ENCODE assay signal across 25 cellular contexts in genomic region chr1:201304126-201304525, GRCh38. TPM values are rescaled to one million over a fixed set of nuclear protein-coding genes. Genes with fewer than 3 reads are reported as not detected.
A peak's percentile ranks its signal among the peaks of the same experiment; 100 is the strongest.
DNase-seq lines count a peak whose midpoint lies in the region; ATAC-seq and TF ChIP-seq lines count a peak whose summit lies in the region.
"Had no signal": no experiment of that assay in that cellular context is flagged by ENCODE, and none has a peak within 500 bp of the region (broad histone marks: within the 10 kb centered on the region; RNA-seq: fewer than 3 reads in every experiment).

No MANE protein-coding gene starts in this region.

- CTCF ChIA-PET in A673 (lab: Charles Lee) (interaction anchor here (0.6 kb wide), 1 partner anchor 38 kb away, joined by 7 read pairs; no protein-coding TSS in a partner anchor), RWPE1 (lab: Yijun Ruan, JAX) (interaction anchor here (1.1 kb wide), 1 partner anchor 11 kb away, joined by 3 read pairs; no protein-coding TSS in a partner anchor)

- H3K4me1 ChIP-seq in A673 (ENCODE audit: insufficient read depth, low read length, poor library complexity, severe bottlenecking) = peaks cover 94% of the 10 kb centered on the region
- H3K4me1 ChIP-seq in esophagus squamous epithelium = peaks cover 34 to 100% (median 88%) of the 10 kb centered on the region in 3 donors
- H3K4me1 ChIP-seq in smooth muscle cell (ENCODE audit: low read depth) = peaks cover 17% of the 10 kb centered on the region
- peaks cover 0 to 4% (median 2%) of the 10 kb centered on the region in 6 donors for H3K4me1 ChIP-seq in spleen

- H4K20me1 ChIP-seq in smooth muscle cell (ENCODE audit: low read depth) = no peaks in the 10 kb centered on the region

- ATAC-seq in GM19455 (IDR thresholded peaks at IDR 0.05; ENCODE audit: unreplicated experiment) = no peak
- ATAC-seq: GM23338 had no signal

- POLR2A ChIA-PET in A673 (lab: Charles Lee; ENCODE audit: low non-redundant PET) = no interaction called here
- POLR2A ChIA-PET in RWPE1 (lab: Yijun Ruan, JAX; ENCODE audit: low non-redundant PET) = no interaction called here

- H3K4me3 ChIP-seq in A673 (ENCODE audit: low read depth, low read length, poor library complexity, severe bottlenecking) (no peak overlapping the region), esophagus squamous epithelium (no peak overlapping the region), smooth muscle cell (no peak overlapping the region), spleen (no peak overlapping the region)
- H3K4me3 ChIP-seq: GM23338, SK-N-MC had no signal

- TF ChIP-seq CTCF in A673 (conservative IDR thresholded peaks at IDR 0.05; ENCODE audit: low read depth, low read length) = no peak
- TF ChIP-seq CTCF in RWPE1 (conservative IDR thresholded peaks at IDR 0.05; ENCODE audit: low read depth) = no peak
- no peak for TF ChIP-seq CTCF in esophagus squamous epithelium (IDR thresholded peaks at IDR 0.05)
- TF ChIP-seq CTCF in smooth muscle cell (IDR thresholded peaks at IDR 0.05; ENCODE audit: borderline replicate concordance, insufficient read depth, poor library complexity, severe bottlenecking) = no peak
- no peak for TF ChIP-seq CTCF in spleen (IDR thresholded peaks at IDR 0.05 in 8 of 11, conservative IDR thresholded peaks at IDR 0.05 in 3 of 11)

- no peak overlapping the region for H3K9ac ChIP-seq in smooth muscle cell (ENCODE audit: low read depth)

- TF ChIP-seq POLR2A in esophagus squamous epithelium (IDR thresholded peaks at IDR 0.05) (no peak), spleen (IDR thresholded peaks at IDR 0.05) (no peak)

- H3K36me3 ChIP-seq in A673 (ENCODE audit: insufficient read depth, low read length, poor library complexity, severe bottlenecking) (peaks cover 93% of the 10 kb centered on the region), esophagus squamous epithelium (peaks cover 0 to 23% (median 3%) of the 10 kb centered on the region in 3 donors), smooth muscle cell (ENCODE audit: low read depth) (no peaks in the 10 kb centered on the region), spleen (no peaks in the 10 kb centered on the region)

- DNase-seq in A673 (ENCODE audit: low spot score) (no peak), RWPE1 (ENCODE audit: low spot score) (no peak), esophagus squamous epithelium (lab: John Stamatoyannopoulos, UW) (no peak), smooth muscle cell (lab: John Stamatoyannopoulos, UW; ENCODE audit: unreplicated experiment) (no peak), NCI-H1092 (lab: John Stamatoyannopoulos, UW) (no peak), superior temporal gyrus (ENCODE audit: extremely low spot score) (no peak), spleen (no peak)
- DNase-seq: 8988T; CD4-positive, alpha-beta memory T cell; COR-L47; DMS53; H9; KG1; NCI-H1048; NCI-H1417 treated with DMSO at 0.1 percent for 48 hours; NCI-H1694 treated with DMSO at 0.1 percent for 48 hours; NCI-H2081; NCI-H2227 treated with DMSO at 0.1 percent for 48 hours; NCI-H526 treated with DMSO at 0.1 percent for 48 hours; RPMI8226; SIG-M5 had no signal

- BruUV-seq in A673 (replicated peaks; lab: Mats Ljungman, UMichigan) = no TSS peak

- H2AFZ ChIP-seq in smooth muscle cell (ENCODE audit: low read depth) = no peak overlapping the region
- H2AFZ ChIP-seq: GM23338 had no signal

- WGBS in esophagus squamous epithelium, 2 donors = 43 to 60% methylated on average over 1 of the region's 3 CpGs
- 92% methylated on average over 3 of the region's 3 CpGs for WGBS in smooth muscle cell (ENCODE audit: low lambda C conversion rate)
- WGBS in spleen, 5 donors = 73 to 77% (median 75%) methylated on average over 2 to 3 of the region's 3 CpGs

- H3K27ac ChIP-seq in A673 (ENCODE audit: low read depth, low read length, poor library complexity, severe bottlenecking) = peak overlapping the region; percentile 96
- H3K27ac ChIP-seq in RWPE1 = peak overlapping the region; percentile 100
- peak overlapping the region; percentile 86 to 97 (median 96) for H3K27ac ChIP-seq in esophagus squamous epithelium
- peak overlapping the region; percentile 47 for H3K27ac ChIP-seq in smooth muscle cell (ENCODE audit: low read depth)
- H3K27ac ChIP-seq in spleen = no peak overlapping the region
- H3K27ac ChIP-seq: SK-N-MC had no signal

- H3K9me3 ChIP-seq in A673 (ENCODE audit: low read depth, low read length, poor library complexity, severe bottlenecking) (no peaks in the 10 kb centered on the region), esophagus squamous epithelium (no peaks in the 10 kb centered on the region), smooth muscle cell (replicated peaks; ENCODE audit: low read depth) (no peaks in the 10 kb centered on the region), spleen (no peaks in the 10 kb centered on the region)

- peaks cover 22% of the 10 kb centered on the region for H3K79me2 ChIP-seq in smooth muscle cell (ENCODE audit: low read depth)

- H3K27me3 ChIP-seq in A673 (replicated peaks; ENCODE audit: insufficient read depth, low read depth, low read length, poor library complexity) (no peaks in the 10 kb centered on the region), esophagus squamous epithelium (no peaks in the 10 kb centered on the region), smooth muscle cell (ENCODE audit: low read depth) (no peaks in the 10 kb centered on the region), spleen (replicated peaks in 1 of 7) (peaks cover 0 to 73% (median 4%) of the 10 kb centered on the region in 7 donors)

- no peak overlapping the region for H3K4me2 ChIP-seq in smooth muscle cell
- H3K4me2 ChIP-seq: GM23338 had no signal

- H3F3A ChIP-seq in smooth muscle cell (ENCODE audit: low read depth) = peaks cover 2% of the 10 kb centered on the region

- intact Hi-C loops in A673 (cut with micrococcal nuclease; ENCODE audit: unreplicated experiment) (no loop called here), esophagus squamous epithelium (cut with DNase I) (no loop called here), spleen (cut with DNase I; ENCODE audit: low total_unique reads) (no loop called here)

RNA-seq across cellular contexts. Expression of gene PKP1, which starts 20.8 kb away (rescaled TPM):
- total RNA-seq in A673 (2021) (492 and 535 TPM in 2 replicates), esophagus squamous epithelium (100 to 1,000 TPM; 263 to 706 (median 410) TPM), smooth muscle cell (43.6 and 52.5 TPM in 2 replicates), spleen (not detected)
- polyA plus RNA-seq in smooth muscle cell (26.9 and 30.3 TPM in 2 replicates), spleen (under 1 TPM; 0.04 to 0.10 (median 0.06) TPM)
- total RNA-seq: CD4-positive, alpha-beta memory T cell; G401 had no signal
- polyA plus RNA-seq: CD4-positive, alpha-beta memory T cell had no signal

Comparison
In these comparisons a context has a peak if more than half of its experiments do, and no peak if none do; other contexts are left out.
1. H3K27ac ChIP-seq: peak in A673 (single experiment), RWPE1 (single experiment), esophagus squamous epithelium (4 of 4) and smooth muscle cell (single experiment); none in spleen (0 of 8).
2. RNA of gene PKP1, which starts 20.8 kb away (total RNA-seq): 492 to 535 TPM in A673, 263 to 706 TPM in esophagus squamous epithelium and 43.6 to 52.5 TPM in smooth muscle cell; not detected in spleen; every median in the first group is over 10 times any median in the second.